ENCODE assay signal across 2 cellular contexts in the genomic region with DNA sequence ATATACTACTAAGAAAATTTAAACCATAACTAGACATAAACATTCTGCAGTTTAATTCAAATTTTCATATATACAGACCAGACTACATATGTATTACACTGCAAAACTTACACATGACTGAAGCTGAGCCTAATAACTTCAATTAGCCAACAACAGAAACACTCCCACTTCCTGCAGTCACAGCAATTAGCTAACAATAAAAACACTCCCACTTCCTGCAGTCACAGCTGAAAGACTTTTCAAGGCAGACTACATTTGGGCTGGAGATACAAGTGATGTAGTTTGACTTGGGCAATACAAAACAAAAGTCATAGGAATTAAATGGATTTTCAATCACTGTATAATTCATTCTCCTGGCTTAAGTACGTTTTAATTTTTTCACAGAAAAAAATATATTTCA.
TF ChIP-seq lines count a peak whose summit lies in the region.

No MANE protein-coding gene starts in this region.

TF ChIP-seq in HEK293, 187 proteins besides CTCF, POLR2A, EP300 and RAD21 (continued from another document):
- TF ChIP-seq, protein P1, sequence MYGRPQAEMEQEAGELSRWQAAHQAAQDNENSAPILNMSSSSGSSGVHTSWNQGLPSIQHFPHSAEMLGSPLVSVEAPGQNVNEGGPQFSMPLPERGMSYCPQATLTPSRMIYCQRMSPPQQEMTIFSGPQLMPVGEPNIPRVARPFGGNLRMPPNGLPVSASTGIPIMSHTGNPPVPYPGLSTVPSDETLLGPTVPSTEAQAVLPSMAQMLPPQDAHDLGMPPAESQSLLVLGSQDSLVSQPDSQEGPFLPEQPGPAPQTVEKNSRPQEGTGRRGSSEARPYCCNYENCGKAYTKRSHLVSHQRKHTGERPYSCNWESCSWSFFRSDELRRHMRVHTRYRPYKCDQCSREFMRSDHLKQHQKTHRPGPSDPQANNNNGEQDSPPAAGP (tag by site-specific recombination; IDR thresholded peaks at IDR 0.05): peak; percentile 66; the same call in 1 of the 2 replicates
- TF ChIP-seq EGR2 (tag by site-specific recombination; IDR thresholded peaks at IDR 0.05; ENCODE audit: low read depth): peak; percentile 19; the same call in 1 of the 2 replicates
- TF ChIP-seq KLF9 (tag by site-specific recombination; IDR thresholded peaks at IDR 0.05; ENCODE audit: low read depth): 0 out of 2 replicates have a peak, but pooled peaks have one; percentile 34
- 0 out of 2 replicates have a peak, but pooled peaks have one; percentile 3 for TF ChIP-seq ZNF335 (tag by site-specific recombination; conservative IDR thresholded peaks at IDR 0.05)
- 0 out of 2 replicates have a peak, but pooled peaks have one; percentile 41 for TF ChIP-seq KLF10 (tag by site-specific recombination; IDR thresholded peaks at IDR 0.05)
- TF ChIP-seq ZEB2 (tag by site-specific recombination; IDR thresholded peaks at IDR 0.05): no peak
- TF ChIP-seq, protein P2, sequence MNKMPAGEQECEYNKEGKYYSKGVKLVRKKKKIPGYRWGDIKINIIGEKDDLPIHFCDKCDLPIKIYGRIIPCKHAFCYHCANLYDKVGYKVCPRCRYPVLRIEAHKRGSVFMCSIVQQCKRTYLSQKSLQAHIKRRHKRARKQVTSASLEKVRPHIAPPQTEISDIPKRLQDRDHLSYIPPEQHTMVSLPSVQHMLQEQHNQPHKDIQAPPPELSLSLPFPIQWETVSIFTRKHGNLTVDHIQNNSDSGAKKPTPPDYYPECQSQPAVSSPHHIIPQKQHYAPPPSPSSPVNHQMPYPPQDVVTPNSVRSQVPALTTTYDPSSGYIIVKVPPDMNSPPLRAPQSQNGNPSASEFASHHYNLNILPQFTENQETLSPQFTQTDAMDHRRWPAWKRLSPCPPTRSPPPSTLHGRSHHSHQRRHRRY (tag by site-specific recombination; IDR thresholded peaks at IDR 0.05): no peak
- no peak for TF ChIP-seq ZNF548 (tag by site-specific recombination; IDR thresholded peaks at IDR 0.05)
- no peak for TF ChIP-seq ZNF843 (tag by site-specific recombination; IDR thresholded peaks at IDR 0.05)
- TF ChIP-seq, protein P3, sequence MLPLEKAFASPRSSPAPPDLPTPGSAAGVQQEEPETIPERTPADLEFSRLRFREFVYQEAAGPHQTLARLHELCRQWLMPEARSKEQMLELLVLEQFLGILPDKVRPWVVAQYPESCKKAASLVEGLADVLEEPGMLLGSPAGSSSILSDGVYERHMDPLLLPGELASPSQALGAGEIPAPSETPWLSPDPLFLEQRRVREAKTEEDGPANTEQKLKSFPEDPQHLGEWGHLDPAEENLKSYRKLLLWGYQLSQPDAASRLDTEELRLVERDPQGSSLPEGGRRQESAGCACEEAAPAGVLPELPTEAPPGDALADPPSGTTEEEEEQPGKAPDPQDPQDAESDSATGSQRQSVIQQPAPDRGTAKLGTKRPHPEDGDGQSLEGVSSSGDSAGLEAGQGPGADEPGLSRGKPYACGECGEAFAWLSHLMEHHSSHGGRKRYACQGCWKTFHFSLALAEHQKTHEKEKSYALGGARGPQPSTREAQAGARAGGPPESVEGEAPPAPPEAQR (tag by site-specific recombination; IDR thresholded peaks at IDR 0.05): no peak
- TF ChIP-seq WT1 (tag by site-specific recombination; IDR thresholded peaks at IDR 0.05): peak; percentile 99
- peak; percentile 50 for TF ChIP-seq SP2 (tag by site-specific recombination; IDR thresholded peaks at IDR 0.05)

TF ChIP-seq in WTC11, 78 proteins besides CTCF, POLR2A, EP300 and RAD21 (continued from another document):
- TF ChIP-seq, protein P4, sequence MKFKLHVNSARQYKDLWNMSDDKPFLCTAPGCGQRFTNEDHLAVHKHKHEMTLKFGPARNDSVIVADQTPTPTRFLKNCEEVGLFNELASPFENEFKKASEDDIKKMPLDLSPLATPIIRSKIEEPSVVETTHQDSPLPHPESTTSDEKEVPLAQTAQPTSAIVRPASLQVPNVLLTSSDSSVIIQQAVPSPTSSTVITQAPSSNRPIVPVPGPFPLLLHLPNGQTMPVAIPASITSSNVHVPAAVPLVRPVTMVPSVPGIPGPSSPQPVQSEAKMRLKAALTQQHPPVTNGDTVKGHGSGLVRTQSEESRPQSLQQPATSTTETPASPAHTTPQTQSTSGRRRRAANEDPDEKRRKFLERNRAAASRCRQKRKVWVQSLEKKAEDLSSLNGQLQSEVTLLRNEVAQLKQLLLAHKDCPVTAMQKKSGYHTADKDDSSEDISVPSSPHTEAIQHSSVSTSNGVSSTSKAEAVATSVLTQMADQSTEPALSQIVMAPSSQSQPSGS (CRISPR knock-in tag; IDR thresholded peaks at IDR 0.05; ENCODE audit: borderline replicate concordance, low read depth): no peak
- TF ChIP-seq ZBTB21 (CRISPR knock-in tag; IDR thresholded peaks at IDR 0.05; ENCODE audit: borderline replicate concordance): no peak
- TF ChIP-seq CREM (CRISPR knock-in tag; IDR thresholded peaks at IDR 0.05): no peak
- TF ChIP-seq, protein P5, sequence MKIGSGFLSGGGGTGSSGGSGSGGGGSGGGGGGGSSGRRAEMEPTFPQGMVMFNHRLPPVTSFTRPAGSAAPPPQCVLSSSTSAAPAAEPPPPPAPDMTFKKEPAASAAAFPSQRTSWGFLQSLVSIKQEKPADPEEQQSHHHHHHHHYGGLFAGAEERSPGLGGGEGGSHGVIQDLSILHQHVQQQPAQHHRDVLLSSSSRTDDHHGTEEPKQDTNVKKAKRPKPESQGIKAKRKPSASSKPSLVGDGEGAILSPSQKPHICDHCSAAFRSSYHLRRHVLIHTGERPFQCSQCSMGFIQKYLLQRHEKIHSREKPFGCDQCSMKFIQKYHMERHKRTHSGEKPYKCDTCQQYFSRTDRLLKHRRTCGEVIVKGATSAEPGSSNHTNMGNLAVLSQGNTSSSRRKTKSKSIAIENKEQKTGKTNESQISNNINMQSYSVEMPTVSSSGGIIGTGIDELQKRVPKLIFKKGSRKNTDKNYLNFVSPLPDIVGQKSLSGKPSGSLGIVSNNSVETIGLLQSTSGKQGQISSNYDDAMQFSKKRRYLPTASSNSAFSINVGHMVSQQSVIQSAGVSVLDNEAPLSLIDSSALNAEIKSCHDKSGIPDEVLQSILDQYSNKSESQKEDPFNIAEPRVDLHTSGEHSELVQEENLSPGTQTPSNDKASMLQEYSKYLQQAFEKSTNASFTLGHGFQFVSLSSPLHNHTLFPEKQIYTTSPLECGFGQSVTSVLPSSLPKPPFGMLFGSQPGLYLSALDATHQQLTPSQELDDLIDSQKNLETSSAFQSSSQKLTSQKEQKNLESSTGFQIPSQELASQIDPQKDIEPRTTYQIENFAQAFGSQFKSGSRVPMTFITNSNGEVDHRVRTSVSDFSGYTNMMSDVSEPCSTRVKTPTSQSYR (CRISPR knock-in tag; IDR thresholded peaks at IDR 0.05): no peak
- TF ChIP-seq ZNF317 (CRISPR knock-in tag; IDR thresholded peaks at IDR 0.05; ENCODE audit: borderline replicate concordance, low read depth): no peak
- TF ChIP-seq NFATC4 (CRISPR knock-in tag; IDR thresholded peaks at IDR 0.05): no peak
- TF ChIP-seq SOX15 (CRISPR knock-in tag; IDR thresholded peaks at IDR 0.05): no peak
- no peak for TF ChIP-seq NR2C2 (CRISPR knock-in tag; IDR thresholded peaks at IDR 0.05)
- no peak for TF ChIP-seq FOXJ3 (CRISPR knock-in tag; IDR thresholded peaks at IDR 0.05; ENCODE audit: borderline replicate concordance)
- TF ChIP-seq, protein P6, sequence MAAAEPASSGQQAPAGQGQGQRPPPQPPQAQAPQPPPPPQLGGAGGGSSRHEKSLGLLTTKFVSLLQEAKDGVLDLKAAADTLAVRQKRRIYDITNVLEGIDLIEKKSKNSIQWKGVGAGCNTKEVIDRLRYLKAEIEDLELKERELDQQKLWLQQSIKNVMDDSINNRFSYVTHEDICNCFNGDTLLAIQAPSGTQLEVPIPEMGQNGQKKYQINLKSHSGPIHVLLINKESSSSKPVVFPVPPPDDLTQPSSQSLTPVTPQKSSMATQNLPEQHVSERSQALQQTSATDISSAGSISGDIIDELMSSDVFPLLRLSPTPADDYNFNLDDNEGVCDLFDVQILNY (CRISPR knock-in tag; IDR thresholded peaks at IDR 0.05): no peak
- TF ChIP-seq, protein P7, sequence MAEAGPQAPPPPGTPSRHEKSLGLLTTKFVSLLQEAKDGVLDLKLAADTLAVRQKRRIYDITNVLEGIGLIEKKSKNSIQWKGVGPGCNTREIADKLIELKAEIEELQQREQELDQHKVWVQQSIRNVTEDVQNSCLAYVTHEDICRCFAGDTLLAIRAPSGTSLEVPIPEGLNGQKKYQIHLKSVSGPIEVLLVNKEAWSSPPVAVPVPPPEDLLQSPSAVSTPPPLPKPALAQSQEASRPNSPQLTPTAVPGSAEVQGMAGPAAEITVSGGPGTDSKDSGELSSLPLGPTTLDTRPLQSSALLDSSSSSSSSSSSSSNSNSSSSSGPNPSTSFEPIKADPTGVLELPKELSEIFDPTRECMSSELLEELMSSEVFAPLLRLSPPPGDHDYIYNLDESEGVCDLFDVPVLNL (CRISPR knock-in tag; IDR thresholded peaks at IDR 0.05; ENCODE audit: borderline replicate concordance, low read depth): no peak
- TF ChIP-seq HMGA2 (CRISPR knock-in tag; IDR thresholded peaks at IDR 0.05): no peak
